In the genomic region with DNA sequence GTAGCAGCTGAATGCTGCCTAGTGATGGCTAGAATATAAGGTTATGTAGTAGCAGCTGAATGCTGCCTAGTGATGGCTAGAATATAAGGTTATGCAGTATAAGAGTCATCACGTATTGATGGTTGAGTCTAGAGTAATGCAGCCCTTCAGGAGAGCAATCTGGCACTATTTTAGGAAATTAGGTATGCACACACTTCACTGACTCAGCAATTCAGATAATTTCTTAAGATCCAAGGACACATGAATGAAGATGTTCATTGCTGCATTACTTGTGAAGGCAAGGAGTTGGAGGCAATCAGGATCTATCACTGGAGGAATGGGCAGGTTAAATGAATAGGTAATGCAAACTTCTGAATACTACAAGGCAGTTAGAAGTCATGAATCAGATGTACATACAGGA, we compare ENCODE assay signal across 23 cellular contexts.
"Had no signal": no experiment of that assay in that cellular context is flagged by ENCODE, and none has a peak within 500 bp of the region (broad histone marks: within the 10 kb centered on the region; RNA-seq: fewer than 3 reads in every experiment).

No MANE protein-coding gene starts in this region.

- H3K4me3 Mint-ChIP-seq: effector memory CD8-positive, alpha-beta T cell; naive thymus-derived CD8-positive, alpha-beta T cell; nephron progenitor cell; stimulated activated memory B cell treated with anti-CD40 and anti-IgM and Interleukin-4, amounts not matched to agents 10 μg/mL and 1 μg/mL and 100 μg/mL, for 72 hours; type B pancreatic cell had no signal

- H3K27me3 Mint-ChIP-seq: effector memory CD8-positive, alpha-beta T cell; naive thymus-derived CD8-positive, alpha-beta T cell; stimulated activated memory B cell treated with anti-CD40 and anti-IgM and Interleukin-4, amounts not matched to agents 10 μg/mL and 1 μg/mL and 100 μg/mL, for 72 hours; type B pancreatic cell had no signal

- H3K9me3 Mint-ChIP-seq: effector memory CD8-positive, alpha-beta T cell; naive thymus-derived CD8-positive, alpha-beta T cell; nephron progenitor cell; stimulated activated memory B cell treated with anti-CD40 and anti-IgM and Interleukin-4, amounts not matched to agents 10 μg/mL and 1 μg/mL and 100 μg/mL, for 72 hours; type B pancreatic cell had no signal

- H3K4me1 Mint-ChIP-seq: nephron progenitor cell had no signal

- DNase-seq: cortex of kidney; effector memory CD8-positive, alpha-beta T cell; erythroblast; esophagus squamous epithelium; foreskin melanocyte; glutamatergic neuron; heart right ventricle; hippocampal formation; left ventricle myocardium superior; lower lobe of right lung; naive thymus-derived CD8-positive, alpha-beta T cell; nephron progenitor cell; nucleus accumbens; sigmoid colon; stimulated activated CD4-positive, alpha-beta T cell treated with anti-CD3 and anti-CD28 coated beads, Interleukin-4, amount 100 ng/mL, for 4 hours; stimulated activated naive CD8-positive, alpha-beta T cell treated with anti-CD3 and anti-CD28 coated beads, Interleukin-15, Interleukin-2, amounts not matched to agents 100 U/mL and 50 U/mL, for 24 hours; substantia nigra; testis; tibial artery had no signal

- ATAC-seq: effector memory CD8-positive, alpha-beta T cell; heart right ventricle; left ventricle myocardium superior; lower lobe of right lung; naive thymus-derived CD8-positive, alpha-beta T cell; stimulated activated memory B cell treated with anti-CD40 and anti-IgM and Interleukin-4, amounts not matched to agents 10 μg/mL and 1 μg/mL and 100 μg/mL, for 72 hours; stimulated activated naive CD8-positive, alpha-beta T cell treated with anti-CD3 and anti-CD28 coated beads, Interleukin-15, Interleukin-2, amounts not matched to agents 100 U/mL and 50 U/mL, for 24 hours had no signal

- H3K27ac Mint-ChIP-seq: nephron progenitor cell; stimulated activated memory B cell treated with anti-CD40 and anti-IgM and Interleukin-4, amounts not matched to agents 10 μg/mL and 1 μg/mL and 100 μg/mL, for 72 hours; type B pancreatic cell had no signal

- FAIRE-seq: endometrium, islet of Langerhans had no signal
